8 cellular contexts compared by ENCODE assay signal in the genomic region with DNA sequence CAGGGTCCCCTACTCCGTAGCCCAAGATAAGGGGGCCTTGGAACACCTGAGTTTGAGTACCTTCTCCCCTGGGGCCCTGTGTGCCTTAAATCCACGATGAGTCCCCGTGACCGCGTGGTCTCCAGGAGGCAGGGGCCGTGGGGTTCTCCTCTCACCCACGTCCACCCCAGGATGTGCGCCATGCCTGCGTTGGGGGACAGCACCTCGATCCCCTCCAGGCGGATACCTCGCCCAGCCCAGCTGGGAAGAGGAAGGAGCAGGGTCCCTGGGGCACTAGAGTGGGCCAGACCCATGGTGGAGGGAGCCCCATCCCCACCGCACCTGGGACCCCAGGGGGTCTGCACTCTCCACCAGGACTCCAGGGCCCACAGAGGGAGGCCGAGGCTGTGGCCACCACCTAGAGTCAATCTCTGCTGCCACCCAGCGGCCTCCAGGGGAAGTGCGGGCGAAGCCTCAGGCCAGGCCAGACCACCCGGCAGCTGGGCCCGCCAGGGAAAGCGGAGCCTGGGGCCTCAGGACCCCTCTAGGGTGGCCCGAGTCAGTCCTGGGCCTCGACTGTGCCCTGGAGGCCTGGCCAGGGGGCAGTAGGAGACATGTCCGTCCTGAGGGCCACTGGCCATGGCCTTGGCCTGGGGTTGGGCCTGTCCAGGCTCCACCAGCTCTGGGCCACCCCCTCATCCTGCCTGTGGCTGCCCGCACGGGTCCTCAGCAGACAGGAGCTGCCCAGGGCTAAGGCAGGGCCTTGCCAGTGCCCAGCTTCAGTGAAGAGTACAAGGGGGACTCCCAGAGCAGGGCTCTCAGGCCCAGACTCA. TPM values are rescaled to one million over a fixed set of nuclear protein-coding genes. Genes with fewer than 3 reads are reported as not detected.
DNase-seq lines count a peak whose midpoint lies in the region; ATAC-seq and TF ChIP-seq lines count a peak whose summit lies in the region.

No MANE protein-coding gene starts in this region.

- peaks cover 22% of the 10 kb centered on the region for H3K9me3 ChIP-seq in trophoblast cell (ENCODE audit: insufficient read depth, low read depth, low read length)
- H3K9me3 ChIP-seq in upper lobe of right lung: no peaks in the 10 kb centered on the region

- no peak overlapping the region for H3K23ac ChIP-seq in trophoblast cell (ENCODE audit: low read length)

- no peaks in the 10 kb centered on the region for H3K4me1 ChIP-seq in trophoblast cell (ENCODE audit: control insufficient read depth in 1 of 2, insufficient read depth in 2 of 2, low read length in 2 of 2)
- no peaks in the 10 kb centered on the region for H3K4me1 ChIP-seq in upper lobe of right lung

- TF ChIP-seq CTCF in upper lobe of right lung (IDR thresholded peaks at IDR 0.05): peak; percentile 98

- H3K79me2 ChIP-seq in trophoblast cell (ENCODE audit: control insufficient read depth, insufficient read depth, low read length, poor library complexity): no peaks in the 10 kb centered on the region

- no peaks in the 10 kb centered on the region for H3K4me1 Mint-ChIP-seq in activated T-helper 2 cell treated with anti-CD3 and anti-CD28 coated beads, Interferon-gamma antibody, Interleukin-2, Interleukin-4, amounts not matched to agents 10 μg/mL and 5 μg/mL and 100 μg/mL, durations not matched to agents 14 hours and 24 hours and 36 hours (ENCODE audit: low read depth)

- no peak overlapping the region for H2BK120ac ChIP-seq in trophoblast cell (ENCODE audit: insufficient read depth, low read length, poor library complexity)

- no peaks in the 10 kb centered on the region for H3K79me1 ChIP-seq in trophoblast cell (ENCODE audit: low read length)

- H3K27me3 ChIP-seq in trophoblast cell (ENCODE audit: insufficient read depth, low read length): no peaks in the 10 kb centered on the region
- H3K27me3 ChIP-seq in upper lobe of right lung: no peaks in the 10 kb centered on the region

- H3K9ac ChIP-seq in trophoblast cell (ENCODE audit: low read length): no peak overlapping the region

- no peak overlapping the region for H2AFZ ChIP-seq in trophoblast cell (ENCODE audit: insufficient read depth, low read length, poor library complexity)

- no peak overlapping the region for H3K27ac Mint-ChIP-seq in activated T-helper 2 cell treated with anti-CD3 and anti-CD28 coated beads, Interferon-gamma antibody, Interleukin-2, Interleukin-4, amounts not matched to agents 10 μg/mL and 5 μg/mL and 100 μg/mL, durations not matched to agents 14 hours and 24 hours and 36 hours

- H4K8ac ChIP-seq in trophoblast cell (ENCODE audit: low read depth, low read length): no peak overlapping the region

- peak; percentile 40 for DNase-seq in COR-L47 (lab: John Stamatoyannopoulos, UW)
- DNase-seq in RPMI8226: peak; percentile 61
- peak; percentile 37 for DNase-seq in activated T-helper 2 cell treated with anti-CD3 and anti-CD28 coated beads, Interferon-gamma antibody, Interleukin-2, Interleukin-4, amounts not matched to agents 10 μg/mL and 5 μg/mL and 100 μg/mL, durations not matched to agents 14 hours and 24 hours and 36 hours (ENCODE audit: low spot score)
- peak; percentile 22 for DNase-seq in globus pallidus (ENCODE audit: low spot score)
- DNase-seq in trophoblast cell: peak; percentile 16 to 66
- DNase-seq in upper lobe of right lung: peak; percentile 84
- no peak for DNase-seq in amniotic stem cell (lab: John Stamatoyannopoulos, UW)

- no peaks in the 10 kb centered on the region for H3K27me3 Mint-ChIP-seq in activated T-helper 2 cell treated with anti-CD3 and anti-CD28 coated beads, Interferon-gamma antibody, Interleukin-2, Interleukin-4, amounts not matched to agents 10 μg/mL and 5 μg/mL and 100 μg/mL, durations not matched to agents 14 hours and 24 hours and 36 hours (ENCODE audit: low read depth)

- H3K4me3 Mint-ChIP-seq in activated T-helper 2 cell treated with anti-CD3 and anti-CD28 coated beads, Interferon-gamma antibody, Interleukin-2, Interleukin-4, amounts not matched to agents 10 μg/mL and 5 μg/mL and 100 μg/mL, durations not matched to agents 14 hours and 24 hours and 36 hours (ENCODE audit: low read depth): no peak overlapping the region

- no peaks in the 10 kb centered on the region for H3K9me3 Mint-ChIP-seq in activated T-helper 2 cell treated with anti-CD3 and anti-CD28 coated beads, Interferon-gamma antibody, Interleukin-2, Interleukin-4, amounts not matched to agents 10 μg/mL and 5 μg/mL and 100 μg/mL, durations not matched to agents 14 hours and 24 hours and 36 hours

- H3K4me2 ChIP-seq in trophoblast cell (ENCODE audit: low read length): no peak overlapping the region

- intact Hi-C loops in activated T-helper 2 cell treated with anti-CD3 and anti-CD28 coated beads, Interferon-gamma antibody, Interleukin-2, Interleukin-4, amounts not matched to agents 10 μg/mL and 5 μg/mL and 100 μg/mL, durations not matched to agents 14 hours and 24 hours and 36 hours (cut with micrococcal nuclease): no loop called here
- intact Hi-C loops in upper lobe of right lung (cut with DNase I): loop anchor here (5.0 kb wide), 1 partner anchor 272 kb away; no protein-coding TSS in a partner anchor

- no peak overlapping the region for H3K14ac ChIP-seq in trophoblast cell (ENCODE audit: low read length)

- H2BK5ac ChIP-seq in trophoblast cell (ENCODE audit: low read depth, low read length, poor library complexity): no peak overlapping the region

- no CpG with 5 or more reads among the region's 25 CpGs for whole genome bisulfite sequencing in trophoblast cell (ENCODE audit: extremely low coverage, insufficient coverage, insufficient read length)

- ATAC-seq in HG02588 (IDR thresholded peaks at IDR 0.05; ENCODE audit: unreplicated experiment) (peak; percentile 42), upper lobe of right lung (peak; percentile 86)

- no peak overlapping the region for H3K4ac ChIP-seq in trophoblast cell (ENCODE audit: low read depth, low read length)

- H4K12ac ChIP-seq in trophoblast cell (ENCODE audit: low read depth, low read length): no peak overlapping the region

- no peak overlapping the region for H4K91ac ChIP-seq in trophoblast cell (ENCODE audit: low read depth, low read length)

- no peaks in the 10 kb centered on the region for H3K36me3 ChIP-seq in trophoblast cell (ENCODE audit: control insufficient read depth in 1 of 2, insufficient read depth in 2 of 2, low read length in 2 of 2)
- no peaks in the 10 kb centered on the region for H3K36me3 ChIP-seq in upper lobe of right lung

- H3K36me3 Mint-ChIP-seq in activated T-helper 2 cell treated with anti-CD3 and anti-CD28 coated beads, Interferon-gamma antibody, Interleukin-2, Interleukin-4, amounts not matched to agents 10 μg/mL and 5 μg/mL and 100 μg/mL, durations not matched to agents 14 hours and 24 hours and 36 hours (ENCODE audit: low read depth): no peaks in the 10 kb centered on the region

- H3K27ac ChIP-seq in trophoblast cell (ENCODE audit: low read depth, low read length) (no peak overlapping the region), upper lobe of right lung (no peak overlapping the region)

- H2BK12ac ChIP-seq in trophoblast cell (ENCODE audit: low read length): no peak overlapping the region

- no peak overlapping the region for H3K18ac ChIP-seq in trophoblast cell (ENCODE audit: low read length)

- no peak overlapping the region for H3K4me3 ChIP-seq in trophoblast cell (ENCODE audit: low read depth, low read length)
- H3K4me3 ChIP-seq in upper lobe of right lung: no peak overlapping the region

- no peak overlapping the region for H2AK5ac ChIP-seq in trophoblast cell (ENCODE audit: low read length)

RNA-seq across cellular contexts. Expression of a gene that starts 55.0 kb away (rescaled TPM):
- 2.7 and 3.3 TPM in 2 replicates for total RNA-seq in activated T-helper 2 cell treated with anti-CD3 and anti-CD28 coated beads, Interferon-gamma antibody, Interleukin-2, Interleukin-4, amounts not matched to agents 10 μg/mL and 5 μg/mL and 100 μg/mL, durations not matched to agents 14 hours and 24 hours and 36 hours
- polyA plus RNA-seq in trophoblast cell (2013): 0.29 and 0.31 TPM in 2 replicates
- 2.8 TPM for total RNA-seq in upper lobe of right lung
